13 cellular contexts compared by ENCODE assay signal in the genomic region with DNA sequence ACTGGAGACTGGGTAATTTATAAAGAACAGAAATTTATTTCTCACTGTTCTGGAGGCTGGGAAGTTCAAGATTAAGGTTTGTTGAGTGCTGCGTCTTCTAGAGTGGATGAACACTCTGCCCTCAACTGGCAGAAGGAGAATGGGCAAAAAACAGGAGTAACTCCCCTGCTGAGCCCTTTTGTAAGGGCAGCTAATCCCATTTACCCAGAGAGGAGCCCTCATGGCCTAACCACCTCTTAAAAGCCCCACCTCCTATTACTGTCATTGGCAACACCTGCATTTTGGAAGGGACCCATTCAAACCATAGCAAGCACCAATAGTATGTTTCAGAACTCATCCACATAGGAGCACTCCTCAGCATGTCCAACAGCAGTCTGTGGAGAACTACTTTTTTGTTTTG. TPM values are rescaled to one million over a fixed set of nuclear protein-coding genes. Genes with fewer than 3 reads are reported as not detected.
DNase-seq lines count a peak whose midpoint lies in the region; ATAC-seq and TF ChIP-seq lines count a peak whose summit lies in the region.
"Had no signal": no experiment of that assay in that cellular context is flagged by ENCODE, and none has a peak within 500 bp of the region (broad histone marks: within the 10 kb centered on the region; RNA-seq: fewer than 3 reads in every experiment).

No MANE protein-coding gene starts in this region.

- TF ChIP-seq POLR2A in right lobe of liver (IDR thresholded peaks at IDR 0.05), result peak; percentile 42
- no peak for TF ChIP-seq POLR2A in transverse colon (IDR thresholded peaks at IDR 0.05)

- no peak for TF ChIP-seq CTCF in right lobe of liver (IDR thresholded peaks at IDR 0.05)
- no peak for TF ChIP-seq CTCF in transverse colon (IDR thresholded peaks at IDR 0.05)
- TF ChIP-seq CTCF in foreskin fibroblast (IDR thresholded peaks at IDR 0.05; ENCODE audit: low read depth, low read length), result no peak
- TF ChIP-seq CTCF in GM10248 (IDR thresholded peaks at IDR 0.05; ENCODE audit: control extremely low read depth, extremely low read depth, low read depth, missing control alignments), result no peak

- H3K9me3 ChIP-seq in T-helper 17 cell (ENCODE audit: control insufficient read depth, low read length, poor library complexity, severe bottlenecking), result no peaks in the 10 kb centered on the region
- no peaks in the 10 kb centered on the region for H3K9me3 ChIP-seq in right lobe of liver
- H3K9me3 ChIP-seq in transverse colon, result no peaks in the 10 kb centered on the region
- H3K9me3 ChIP-seq: suprapubic skin had no signal

- in situ Hi-C loops in transverse colon (cut with MboI; ENCODE audit: low pct_ligation_motif_present in 1 of 4, low pct_unique_long_range_greater_than_20kb in 1 of 4, low sequenced_read_pairs in 3 of 4), result no loop called here

- intact Hi-C loops in right lobe of liver (cut with DNase I), result no loop called here
- intact Hi-C loops in transverse colon (cut with DNase I; ENCODE audit: low total_unique reads), result no loop called here

- H3K27me3 ChIP-seq in right lobe of liver, result no peaks in the 10 kb centered on the region
- no peaks in the 10 kb centered on the region for H3K27me3 ChIP-seq in transverse colon
- H3K27me3 ChIP-seq: suprapubic skin had no signal

- peaks cover 55% of the 10 kb centered on the region for H3K4me1 Mint-ChIP-seq in activated CD8-positive, alpha-beta memory T cell treated with anti-CD3 and anti-CD28 coated beads, Interleukin-2, amount 10 ng/mL, durations not matched to agents 7 days and 5 days
- H3K4me1 Mint-ChIP-seq in T-helper 17 cell, result peaks cover 30% of the 10 kb centered on the region

- peaks cover 5% of the 10 kb centered on the region for H3K9me3 Mint-ChIP-seq in activated CD8-positive, alpha-beta memory T cell treated with anti-CD3 and anti-CD28 coated beads, Interleukin-2, amount 10 ng/mL, durations not matched to agents 7 days and 5 days (ENCODE audit: low read depth)

- H3K4me3 ChIP-seq in right lobe of liver, result no peak overlapping the region
- no peak overlapping the region for H3K4me3 ChIP-seq in transverse colon
- H3K4me3 ChIP-seq in foreskin fibroblast (ENCODE audit: low read depth in 1 of 2, low read length in 2 of 2), result no peak overlapping the region
- H3K4me3 ChIP-seq: suprapubic skin had no signal

- peaks cover 48% of the 10 kb centered on the region for H3K36me3 Mint-ChIP-seq in activated CD8-positive, alpha-beta memory T cell treated with anti-CD3 and anti-CD28 coated beads, Interleukin-2, amount 10 ng/mL, durations not matched to agents 7 days and 5 days
- H3K36me3 Mint-ChIP-seq in T-helper 17 cell (ENCODE audit: low read depth), result no peaks in the 10 kb centered on the region

- H3K27me3 Mint-ChIP-seq in activated CD8-positive, alpha-beta memory T cell treated with anti-CD3 and anti-CD28 coated beads, Interleukin-2, amount 10 ng/mL, durations not matched to agents 7 days and 5 days, result no peaks in the 10 kb centered on the region
- no peaks in the 10 kb centered on the region for H3K27me3 Mint-ChIP-seq in T-helper 17 cell

- WGBS in right lobe of liver (ENCODE audit: insufficient coverage, low coverage, low lambda C conversion rate, missing lambda C conversion rate), result no CpG with 5 or more reads among the region's 1 CpG
- WGBS in transverse colon (ENCODE audit: low coverage in 1 of 2), 2 donors, result 50 to 69% methylated on average over 1 of the region's 1 CpG

- H3K27ac ChIP-seq in right lobe of liver (peak overlapping the region; percentile 71 to 87 (median 82)), transverse colon (peak overlapping the region; percentile 60 to 87 (median 83))
- H3K27ac ChIP-seq: suprapubic skin had no signal

- CTCF ChIA-PET in activated CD8-positive, alpha-beta memory T cell treated with anti-CD3 and anti-CD28 coated beads, Interleukin-2, amount 10 ng/mL, durations not matched to agents 7 days and 5 days (lab: Charles Lee), result interaction anchor here (2.3 kb wide), 1 partner anchor 19 kb away, joined by 9 read pairs; no protein-coding TSS in a partner anchor
- CTCF ChIA-PET in GM10248 (lab: Yijun Ruan, JAX), result interaction anchor here (1.3 kb wide), 1 partner anchor 99 kb away, joined by 3 read pairs; no protein-coding TSS in a partner anchor

- TF ChIP-seq EP300 in transverse colon (IDR thresholded peaks at IDR 0.05; ENCODE audit: low read depth), result no peak

- POLR2A ChIA-PET in GM10248 (lab: Yijun Ruan, JAX), result no interaction called here

- H3K4me3 Mint-ChIP-seq in activated CD8-positive, alpha-beta memory T cell treated with anti-CD3 and anti-CD28 coated beads, Interleukin-2, amount 10 ng/mL, durations not matched to agents 7 days and 5 days, result no peak overlapping the region
- no peak overlapping the region for H3K4me3 Mint-ChIP-seq in T-helper 17 cell

- H3K27ac Mint-ChIP-seq in activated CD8-positive, alpha-beta memory T cell treated with anti-CD3 and anti-CD28 coated beads, Interleukin-2, amount 10 ng/mL, durations not matched to agents 7 days and 5 days, result peak overlapping the region; percentile 13
- H3K27ac Mint-ChIP-seq in T-helper 17 cell, result peak overlapping the region; percentile 81

- no peaks in the 10 kb centered on the region for H3K36me3 ChIP-seq in right lobe of liver
- no peaks in the 10 kb centered on the region for H3K36me3 ChIP-seq in transverse colon
- H3K36me3 ChIP-seq: suprapubic skin had no signal

- DNase-seq in activated CD8-positive, alpha-beta memory T cell treated with anti-CD3 and anti-CD28 coated beads, Interleukin-2, amount 10 ng/mL, durations not matched to agents 7 days and 5 days, result no peak
- no peak for DNase-seq in activated CD8-positive, alpha-beta memory T cell treated with anti-CD3 and anti-CD28 coated beads for 24 hours
- DNase-seq in T-helper 17 cell (no peak), right lobe of liver (no peak), transverse colon (no peak), foreskin fibroblast (no peak), GM10248 (ENCODE audit: extremely low spot score) (no peak)
- DNase-seq: KG1, NCI-H1436, NCI-H446 had no signal

- ATAC-seq in activated CD8-positive, alpha-beta memory T cell treated with anti-CD3 and anti-CD28 coated beads, Interleukin-2, amount 10 ng/mL, durations not matched to agents 7 days and 5 days, result no peak
- ATAC-seq in T-helper 17 cell, result no peak
- peak in 2 of 4 donors; percentile 5 to 17 for ATAC-seq in right lobe of liver
- ATAC-seq in GM18909 (IDR thresholded peaks at IDR 0.05; ENCODE audit: poor library complexity, unreplicated experiment), result no peak
- ATAC-seq: Panc1 had no signal

- peaks cover 2 to 48% (median 20%) of the 10 kb centered on the region in 4 donors for H3K4me1 ChIP-seq in right lobe of liver
- peaks cover 22 to 49% (median 32%) of the 10 kb centered on the region in 4 donors for H3K4me1 ChIP-seq in transverse colon

RNA-seq across cellular contexts. Expression of gene BORCS5, which starts 47.4 kb away (rescaled TPM):
- 10 to 100 TPM; 35.5 to 38.3 TPM for total RNA-seq in activated CD8-positive, alpha-beta memory T cell treated with anti-CD3 and anti-CD28 coated beads, Interleukin-2, amount 10 ng/mL, durations not matched to agents 7 days and 5 days
- total RNA-seq in T-helper 17 cell (10 to 100 TPM; 35.0 to 48.4 TPM), right lobe of liver (10 to 100 TPM in 1 of 6 experiments, 1 to 10 TPM in 5; 6.0 to 11.1 (median 8.0) TPM), transverse colon (10 to 100 TPM in 3 of 4 donors, 1 to 10 TPM in 1; 8.5 to 52.7 (median 21.3) TPM)

RNA-seq across cellular contexts. Expression of gene MANSC1, which starts 54.3 kb away (rescaled TPM):
- total RNA-seq in activated CD8-positive, alpha-beta memory T cell treated with anti-CD3 and anti-CD28 coated beads, Interleukin-2, amount 10 ng/mL, durations not matched to agents 7 days and 5 days, result under 1 TPM in 1 of 2 experiments, not detected in 1; 0.14 TPM
- total RNA-seq in T-helper 17 cell, result under 1 TPM in 1 of 2 donors, not detected in 1; 0.12 TPM
- total RNA-seq in right lobe of liver, result 10 to 100 TPM in 1 of 6 experiments, 1 to 10 TPM in 5; 8.1 to 13.8 (median 8.8) TPM
- 10 to 100 TPM in 3 of 4 donors, 1 to 10 TPM in 1; 6.6 to 25.3 (median 19.4) TPM for total RNA-seq in transverse colon

Comparison
In these comparisons a context has a peak if more than half of its experiments do, and no peak if none do; other contexts are left out.
1. RNA of gene MANSC1, which starts 54.3 kb away (total RNA-seq): 6.6 to 25.3 TPM in transverse colon and 8.1 to 13.8 TPM in right lobe of liver; 0.14 TPM in activated CD8-positive, alpha-beta memory T cell treated with anti-CD3 and anti-CD28 coated beads, Interleukin-2, amount 10 ng/mL, durations not matched to agents 7 days and 5 days and 0.12 TPM in T-helper 17 cell; every median in the first group is over 4 times any median in the second.